11 cellular contexts compared by ENCODE assay signal in genomic region chr11:68021167-68021787, GRCh38. TPM values are rescaled to one million over a fixed set of nuclear protein-coding genes. Genes with fewer than 3 reads are reported as not detected.
DNase-seq lines count a peak whose midpoint lies in the region; ATAC-seq, FAIRE-seq and TF ChIP-seq lines count a peak whose summit lies in the region.
"Had no signal": no experiment of that assay in that cellular context is flagged by ENCODE, and none has a peak within 500 bp of the region (broad histone marks: within the 10 kb centered on the region; RNA-seq: fewer than 3 reads in every experiment).

No MANE protein-coding gene starts in this region.

- H3K36me3 ChIP-seq in OCI-LY3 (replicated peaks; ENCODE audit: low read depth, low read length) (peaks cover 5% of the 10 kb centered on the region), pancreas (no peaks in the 10 kb centered on the region)

- H3K9me3 Mint-ChIP-seq in activated CD4-positive, alpha-beta memory T cell treated with anti-CD3 and anti-CD28 coated beads, Interleukin-2, amount 10 ng/mL, durations not matched to agents 7 days and 5 days, result no peaks in the 10 kb centered on the region
- no peaks in the 10 kb centered on the region for H3K9me3 Mint-ChIP-seq in activated naive CD4-positive, alpha-beta T cell treated with anti-CD3 and anti-CD28 coated beads, Interleukin-2, amount 10 ng/mL, durations not matched to agents 7 days and 5 days
- H3K9me3 Mint-ChIP-seq: central memory CD8-positive, alpha-beta T cell had no signal

- no peaks in the 10 kb centered on the region for H4K20me1 ChIP-seq in OCI-LY3 (ENCODE audit: insufficient read depth, low read length)

- CTCF ChIA-PET in activated CD4-positive, alpha-beta memory T cell treated with anti-CD3 and anti-CD28 coated beads, Interleukin-2, amount 10 ng/mL, durations not matched to agents 7 days and 5 days (lab: Charles Lee), result no interaction called here
- CTCF ChIA-PET in activated naive CD4-positive, alpha-beta T cell treated with anti-CD3 and anti-CD28 coated beads, Interleukin-2, amount 10 ng/mL, durations not matched to agents 7 days and 5 days (lab: Charles Lee), result no interaction called here

- no peak for FAIRE-seq in pancreas (lab: Jason Lieb, UNC)
- FAIRE-seq: GM12891 had no signal

- peak overlapping the region; percentile 44 for H3K4me2 ChIP-seq in OCI-LY3 (ENCODE audit: low read length)

- no peak overlapping the region for H3K27ac Mint-ChIP-seq in activated CD4-positive, alpha-beta memory T cell treated with anti-CD3 and anti-CD28 coated beads, Interleukin-2, amount 10 ng/mL, durations not matched to agents 7 days and 5 days
- no peak overlapping the region for H3K27ac Mint-ChIP-seq in activated naive CD4-positive, alpha-beta T cell treated with anti-CD3 and anti-CD28 coated beads, Interleukin-2, amount 10 ng/mL, durations not matched to agents 7 days and 5 days

- no peak overlapping the region for H3K9ac ChIP-seq in OCI-LY3 (ENCODE audit: low read length)

- ATAC-seq in pancreas (peak; percentile 50 to 86 (median 79)), HG03520 (IDR thresholded peaks at IDR 0.05; ENCODE audit: unreplicated experiment) (no peak)

- WGBS in pancreas, 2 donors, result 38 to 63% methylated on average over 26 to 27 of the region's 27 CpGs

- H3K79me2 ChIP-seq in OCI-LY3 (ENCODE audit: low read length), result no peaks in the 10 kb centered on the region

- H3K27me3 ChIP-seq in OCI-LY3 (ENCODE audit: low read depth, low read length) (no peaks in the 10 kb centered on the region), pancreas (no peaks in the 10 kb centered on the region)
- H3K27me3 ChIP-seq: sigmoid colon had no signal

- no peaks in the 10 kb centered on the region for H3K36me3 Mint-ChIP-seq in activated CD4-positive, alpha-beta memory T cell treated with anti-CD3 and anti-CD28 coated beads, Interleukin-2, amount 10 ng/mL, durations not matched to agents 7 days and 5 days (ENCODE audit: low read depth)
- H3K36me3 Mint-ChIP-seq in activated naive CD4-positive, alpha-beta T cell treated with anti-CD3 and anti-CD28 coated beads, Interleukin-2, amount 10 ng/mL, durations not matched to agents 7 days and 5 days, result no peaks in the 10 kb centered on the region

- H3K4me1 Mint-ChIP-seq in activated CD4-positive, alpha-beta memory T cell treated with anti-CD3 and anti-CD28 coated beads, Interleukin-2, amount 10 ng/mL, durations not matched to agents 7 days and 5 days, result no peaks in the 10 kb centered on the region
- no peaks in the 10 kb centered on the region for H3K4me1 Mint-ChIP-seq in activated naive CD4-positive, alpha-beta T cell treated with anti-CD3 and anti-CD28 coated beads, Interleukin-2, amount 10 ng/mL, durations not matched to agents 7 days and 5 days

- H3K4me3 ChIP-seq in OCI-LY3 (ENCODE audit: low read length) (peak overlapping the region; percentile 22), epithelial cell of proximal tubule (ENCODE audit: low read depth, low read length) (no peak overlapping the region), pancreas (no peak overlapping the region)
- H3K4me3 ChIP-seq: sigmoid colon had no signal

- DNase-seq in epithelial cell of proximal tubule (ENCODE audit: low read depth) (no peak), pancreas (peak in 2 of 6 donors; percentile 55 to 85)
- DNase-seq in activated CD4-positive, alpha-beta memory T cell treated with anti-CD3 and anti-CD28 coated beads, Interleukin-2, amount 10 ng/mL, durations not matched to agents 7 days and 5 days, result no peak
- no peak for DNase-seq in activated CD4-positive, alpha-beta T cell treated with anti-CD3 and anti-CD28 coated beads, Interleukin-2, amount 50 U/mL, for 48 hours
- DNase-seq in activated naive CD4-positive, alpha-beta T cell treated with anti-CD3 and anti-CD28 coated beads, Interleukin-2, amount 10 ng/mL, durations not matched to agents 7 days and 5 days, result no peak
- DNase-seq: sigmoid colon had no signal

- intact Hi-C loops in pancreas (cut with DNase I), result no loop called here

- TF ChIP-seq CTCF in GM12872 (IDR thresholded peaks at IDR 0.05; ENCODE audit: insufficient read depth, low read depth, low read length) (peak; percentile 49), OCI-LY3 (IDR thresholded peaks at IDR 0.05; ENCODE audit: low read depth, low read length) (peak; percentile 43), epithelial cell of proximal tubule (conservative IDR thresholded peaks at IDR 0.05; ENCODE audit: low read depth, low read length) (peak; percentile 69), pancreas (IDR thresholded peaks at IDR 0.05) (peak in 3 of 4 donors; percentile 20 to 29 (median 25))

- H3K4me1 ChIP-seq in OCI-LY3 (ENCODE audit: low read length), result peaks cover 15% of the 10 kb centered on the region
- H3K4me1 ChIP-seq in pancreas, result no peaks in the 10 kb centered on the region

- no peak overlapping the region for H3K4me3 Mint-ChIP-seq in activated CD4-positive, alpha-beta memory T cell treated with anti-CD3 and anti-CD28 coated beads, Interleukin-2, amount 10 ng/mL, durations not matched to agents 7 days and 5 days
- no peak overlapping the region for H3K4me3 Mint-ChIP-seq in activated naive CD4-positive, alpha-beta T cell treated with anti-CD3 and anti-CD28 coated beads, Interleukin-2, amount 10 ng/mL, durations not matched to agents 7 days and 5 days
- H3K4me3 Mint-ChIP-seq: central memory CD8-positive, alpha-beta T cell had no signal

- H3K9me3 ChIP-seq in OCI-LY3 (ENCODE audit: insufficient read depth, low read length), result no peaks in the 10 kb centered on the region
- no peaks in the 10 kb centered on the region for H3K9me3 ChIP-seq in pancreas

- H2AFZ ChIP-seq in OCI-LY3 (ENCODE audit: low read depth, low read length), result peak overlapping the region; percentile 43; the same call in 1 of the 2 replicates

- peaks cover 2% of the 10 kb centered on the region for H3K27me3 Mint-ChIP-seq in activated CD4-positive, alpha-beta memory T cell treated with anti-CD3 and anti-CD28 coated beads, Interleukin-2, amount 10 ng/mL, durations not matched to agents 7 days and 5 days
- H3K27me3 Mint-ChIP-seq in activated naive CD4-positive, alpha-beta T cell treated with anti-CD3 and anti-CD28 coated beads, Interleukin-2, amount 10 ng/mL, durations not matched to agents 7 days and 5 days, result peaks cover 4% of the 10 kb centered on the region

- POLR2A ChIA-PET in activated CD4-positive, alpha-beta memory T cell treated with anti-CD3 and anti-CD28 coated beads, Interleukin-2, amount 10 ng/mL, durations not matched to agents 7 days and 5 days (lab: Charles Lee), result no interaction called here

- no peak overlapping the region for H3K27ac ChIP-seq in OCI-LY3 (ENCODE audit: low read length)
- no peak overlapping the region for H3K27ac ChIP-seq in pancreas
- H3K27ac ChIP-seq: sigmoid colon had no signal

RNA-seq across cellular contexts. Expression of gene NDUFS8, which starts 9.2 kb away (rescaled TPM):
- total RNA-seq in epithelial cell of proximal tubule, result 240 and 345 TPM in 2 replicates
- total RNA-seq in pancreas, result 10 to 100 TPM; 43.6 to 70.5 (median 59.0) TPM
- 100 to 1,000 TPM; 116 to 121 TPM for polyA plus RNA-seq in pancreas
- 100 to 1,000 TPM; 112 to 128 TPM for total RNA-seq in activated CD4-positive, alpha-beta memory T cell treated with anti-CD3 and anti-CD28 coated beads, Interleukin-2, amount 10 ng/mL, durations not matched to agents 7 days and 5 days

RNA-seq across cellular contexts. Expression of gene ALDH3B1, which starts 11.2 kb away (rescaled TPM):
- total RNA-seq in epithelial cell of proximal tubule (3.9 and 4.4 TPM in 2 replicates), pancreas (10 to 100 TPM in 2 of 6 donors, 1 to 10 TPM in 4; 3.2 to 13.7 (median 8.0) TPM)
- 1 to 10 TPM; 6.4 to 9.5 TPM for polyA plus RNA-seq in pancreas
- total RNA-seq in activated CD4-positive, alpha-beta memory T cell treated with anti-CD3 and anti-CD28 coated beads, Interleukin-2, amount 10 ng/mL, durations not matched to agents 7 days and 5 days, result not detected

RNA-seq across cellular contexts. Expression of gene UNC93B1, which starts 17.4 kb away (rescaled TPM):
- 16.3 and 37.4 TPM in 2 replicates for total RNA-seq in epithelial cell of proximal tubule
- 10 to 100 TPM; 13.0 to 28.5 (median 16.6) TPM for total RNA-seq in pancreas
- polyA plus RNA-seq in pancreas, result 10 to 100 TPM; 26.3 to 36.5 TPM
- 10 to 100 TPM; 41.7 to 42.0 TPM for total RNA-seq in activated CD4-positive, alpha-beta memory T cell treated with anti-CD3 and anti-CD28 coated beads, Interleukin-2, amount 10 ng/mL, durations not matched to agents 7 days and 5 days

RNA-seq across cellular contexts. Expression of gene TCIRG1, which starts 17.5 kb away (rescaled TPM):
- total RNA-seq in epithelial cell of proximal tubule, result 100 and 156 TPM in 2 replicates
- 100 to 1,000 TPM; 166 to 287 (median 201) TPM for total RNA-seq in pancreas
- polyA plus RNA-seq in pancreas, result 1,000 to 10,000 TPM in 1 of 2 donors, 100 to 1,000 TPM in 1; 550 to 1,036 TPM
- total RNA-seq in activated CD4-positive, alpha-beta memory T cell treated with anti-CD3 and anti-CD28 coated beads, Interleukin-2, amount 10 ng/mL, durations not matched to agents 7 days and 5 days, result 100 to 1,000 TPM; 295 TPM
